ENCODE assay signal across 9 cellular contexts in genomic region chr15:90106522-90107117, GRCh38. TPM values are rescaled to one million over a fixed set of nuclear protein-coding genes. Genes with fewer than 3 reads are reported as not detected.
DNase-seq lines count a peak whose midpoint lies in the region; ATAC-seq and TF ChIP-seq lines count a peak whose summit lies in the region.
"Had no signal": no experiment of that assay in that cellular context is flagged by ENCODE, and none has a peak within 500 bp of the region (broad histone marks: within the 10 kb centered on the region; RNA-seq: fewer than 3 reads in every experiment).

No MANE protein-coding gene starts in this region.

- no peak overlapping the region for H3K27ac Mint-ChIP-seq in natural killer cell treated with Interleukin-12 subunit alpha and Interleukin-12 subunit beta and Interleukin-15 and Interleukin-18, amount 100 ng/mL, for 72 hours
- H3K27ac Mint-ChIP-seq: immature natural killer cell had no signal

- TF ChIP-seq CTCF in VCaP (conservative IDR thresholded peaks at IDR 0.05) (no peak), left ventricle myocardium inferior (IDR thresholded peaks at IDR 0.05; ENCODE audit: borderline replicate concordance) (no peak), thoracic aorta (IDR thresholded peaks at IDR 0.05) (no peak)

- H3K9me3 ChIP-seq in left ventricle myocardium inferior (replicated peaks) (no peaks in the 10 kb centered on the region), thoracic aorta (no peaks in the 10 kb centered on the region)

- H3K4me3 ChIP-seq in left ventricle myocardium inferior (peak overlapping the region; percentile 30), thoracic aorta (peak overlapping the region; percentile 42)

- H3K9me3 Mint-ChIP-seq in natural killer cell treated with Interleukin-12 subunit alpha and Interleukin-12 subunit beta and Interleukin-15 and Interleukin-18, amount 100 ng/mL, for 72 hours, result no peaks in the 10 kb centered on the region

- intact Hi-C loops in left ventricle myocardium inferior (cut with micrococcal nuclease) (no loop called here), sciatic nerve (cut with DNase I) (no loop called here)

- H3K36me3 ChIP-seq in left ventricle myocardium inferior, result no peaks in the 10 kb centered on the region
- no peaks in the 10 kb centered on the region for H3K36me3 ChIP-seq in thoracic aorta

- DNase-seq in NCI-H2029 (lab: John Stamatoyannopoulos, UW), result peak; percentile 13
- no peak for DNase-seq in NCI-H2029 treated with DMSO at 0.1 percent for 48 hours (lab: John Stamatoyannopoulos, UW)
- peak; percentile 77 for DNase-seq in left ventricle myocardium inferior
- DNase-seq in thoracic aorta (ENCODE audit: low spot score), result no peak
- DNase-seq in NCI-H1694 (lab: John Stamatoyannopoulos, UW), result no peak
- DNase-seq in natural killer cell treated with Interleukin-12 subunit alpha and Interleukin-12 subunit beta and Interleukin-15 and Interleukin-18, amount 100 ng/mL, for 72 hours (ENCODE audit: low spot score), result no peak
- no peak for DNase-seq in sciatic nerve (ENCODE audit: low spot score)
- DNase-seq: immature natural killer cell had no signal

- ATAC-seq in thoracic aorta (ENCODE audit: insufficient number of reproducible peaks, low FRiP score, low read depth), result no peak
- no peak for ATAC-seq in natural killer cell treated with Interleukin-12 subunit alpha and Interleukin-12 subunit beta and Interleukin-15 and Interleukin-18, amount 100 ng/mL, for 72 hours
- ATAC-seq in sciatic nerve, result no peak

- no peaks in the 10 kb centered on the region for H3K36me3 Mint-ChIP-seq in natural killer cell treated with Interleukin-12 subunit alpha and Interleukin-12 subunit beta and Interleukin-15 and Interleukin-18, amount 100 ng/mL, for 72 hours
- H3K36me3 Mint-ChIP-seq: immature natural killer cell had no signal

- H3K27ac ChIP-seq in VCaP (peak overlapping the region; percentile 98), left ventricle myocardium inferior (replicated peaks) (peak overlapping the region; percentile 98), thoracic aorta (peak overlapping the region in 1 of 2 donors; percentile 19)

- peaks cover 7 to 9% of the 10 kb centered on the region in 2 donors for H3K4me1 Mint-ChIP-seq in natural killer cell treated with Interleukin-12 subunit alpha and Interleukin-12 subunit beta and Interleukin-15 and Interleukin-18, amount 100 ng/mL, for 72 hours (ENCODE audit: low read depth in 2 of 2)

- H3K27me3 ChIP-seq in left ventricle myocardium inferior (ENCODE audit: low read depth) (no peaks in the 10 kb centered on the region), thoracic aorta (replicated peaks; ENCODE audit: insufficient read depth) (no peaks in the 10 kb centered on the region)

- peaks cover 0 to 5% of the 10 kb centered on the region in 2 donors for H3K27me3 Mint-ChIP-seq in natural killer cell treated with Interleukin-12 subunit alpha and Interleukin-12 subunit beta and Interleukin-15 and Interleukin-18, amount 100 ng/mL, for 72 hours

- H3K4me3 Mint-ChIP-seq in natural killer cell treated with Interleukin-12 subunit alpha and Interleukin-12 subunit beta and Interleukin-15 and Interleukin-18, amount 100 ng/mL, for 72 hours, result no peak overlapping the region
- H3K4me3 Mint-ChIP-seq: immature natural killer cell had no signal

- H3K4me1 ChIP-seq in left ventricle myocardium inferior, result peaks cover 36% of the 10 kb centered on the region
- H3K4me1 ChIP-seq in thoracic aorta (ENCODE audit: control insufficient read depth in 1 of 2, low read depth in 2 of 2), result peaks cover 9 to 13% of the 10 kb centered on the region in 2 donors

RNA-seq across cellular contexts. Expression of gene IDH2, which starts 4.4 kb away (rescaled TPM):
- total RNA-seq in left ventricle myocardium inferior (933 TPM), thoracic aorta (10 to 100 TPM; 24.5 to 46.6 TPM), sciatic nerve (18.5 TPM)
- total RNA-seq in natural killer cell treated with Interleukin-12 subunit alpha and Interleukin-12 subunit beta and Interleukin-15 and Interleukin-18, amount 100 ng/mL, for 72 hours, result 10 to 100 TPM; 94.3 to 96.4 TPM

Comparison
In these comparisons a context has a peak if more than half of its experiments do, and no peak if none do; other contexts are left out.
1. DNase-seq: peak in NCI-H2029 (single experiment) and left ventricle myocardium inferior (single experiment); none in NCI-H2029 treated with DMSO at 0.1 percent for 48 hours (single experiment), thoracic aorta (single experiment), NCI-H1694 (single experiment), natural killer cell treated with Interleukin-12 subunit alpha and Interleukin-12 subunit beta and Interleukin-15 and Interleukin-18, amount 100 ng/mL, for 72 hours (single experiment) and sciatic nerve (single experiment).